ENCODE assay signal across 1 cellular context in the genomic region with DNA sequence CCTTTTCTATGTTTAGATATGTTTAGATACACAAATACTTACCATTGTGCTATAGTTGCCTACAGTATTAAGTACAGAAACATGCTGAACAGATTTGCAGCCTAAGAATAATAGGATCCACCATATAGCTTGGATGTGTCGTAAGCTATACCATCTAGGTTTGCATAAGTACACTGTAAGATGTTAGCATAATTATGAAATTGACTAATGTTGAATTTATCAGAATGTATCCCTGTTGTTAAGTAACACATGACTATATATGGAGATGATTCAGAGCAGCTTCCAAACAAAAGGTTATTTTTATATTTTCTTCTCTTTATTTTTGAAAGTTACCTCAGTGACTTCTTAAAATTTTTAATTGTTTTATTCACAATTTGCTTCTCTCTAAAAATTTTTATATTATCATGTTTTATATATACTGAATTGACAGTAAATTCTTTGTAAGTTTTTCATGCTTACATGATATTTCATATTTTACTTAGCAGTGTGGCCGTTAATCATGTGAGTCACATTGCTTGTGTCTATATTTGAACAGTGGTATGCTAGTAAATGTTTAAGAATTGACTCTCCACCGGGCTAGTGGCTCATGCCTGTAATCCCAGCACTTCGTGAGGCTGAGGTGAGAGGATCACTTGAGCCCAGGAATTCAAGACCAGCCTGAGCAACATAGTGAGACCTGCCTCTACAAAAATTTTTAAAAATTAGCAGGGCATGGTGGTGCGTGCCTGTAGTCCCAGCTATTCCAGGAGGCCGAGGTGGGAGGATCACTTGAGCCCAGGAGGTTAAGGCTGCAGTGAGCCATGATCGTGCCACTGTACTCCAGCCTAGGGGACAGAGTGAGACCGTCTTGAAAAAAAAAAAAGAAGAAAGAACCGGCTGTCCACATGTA.
TF ChIP-seq lines count a peak whose summit lies in the region.

No MANE protein-coding gene starts in this region.

TF ChIP-seq in SK-N-SH treated with all-trans-retinoic acid at 6 μM for 48 hours, 23 proteins besides CTCF, POLR2A, EP300 and RAD21 (continued from another document):
- TF ChIP-seq, protein P1, sequence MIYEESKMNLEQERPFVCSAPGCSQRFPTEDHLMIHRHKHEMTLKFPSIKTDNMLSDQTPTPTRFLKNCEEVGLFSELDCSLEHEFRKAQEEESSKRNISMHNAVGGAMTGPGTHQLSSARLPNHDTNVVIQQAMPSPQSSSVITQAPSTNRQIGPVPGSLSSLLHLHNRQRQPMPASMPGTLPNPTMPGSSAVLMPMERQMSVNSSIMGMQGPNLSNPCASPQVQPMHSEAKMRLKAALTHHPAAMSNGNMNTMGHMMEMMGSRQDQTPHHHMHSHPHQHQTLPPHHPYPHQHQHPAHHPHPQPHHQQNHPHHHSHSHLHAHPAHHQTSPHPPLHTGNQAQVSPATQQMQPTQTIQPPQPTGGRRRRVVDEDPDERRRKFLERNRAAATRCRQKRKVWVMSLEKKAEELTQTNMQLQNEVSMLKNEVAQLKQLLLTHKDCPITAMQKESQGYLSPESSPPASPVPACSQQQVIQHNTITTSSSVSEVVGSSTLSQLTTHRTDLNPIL (CRISPR knock-in tag; IDR thresholded peaks at IDR 0.05; ENCODE audit: low read depth) = no peak
